ENCODE assay signal across 8 cellular contexts in the genomic region with DNA sequence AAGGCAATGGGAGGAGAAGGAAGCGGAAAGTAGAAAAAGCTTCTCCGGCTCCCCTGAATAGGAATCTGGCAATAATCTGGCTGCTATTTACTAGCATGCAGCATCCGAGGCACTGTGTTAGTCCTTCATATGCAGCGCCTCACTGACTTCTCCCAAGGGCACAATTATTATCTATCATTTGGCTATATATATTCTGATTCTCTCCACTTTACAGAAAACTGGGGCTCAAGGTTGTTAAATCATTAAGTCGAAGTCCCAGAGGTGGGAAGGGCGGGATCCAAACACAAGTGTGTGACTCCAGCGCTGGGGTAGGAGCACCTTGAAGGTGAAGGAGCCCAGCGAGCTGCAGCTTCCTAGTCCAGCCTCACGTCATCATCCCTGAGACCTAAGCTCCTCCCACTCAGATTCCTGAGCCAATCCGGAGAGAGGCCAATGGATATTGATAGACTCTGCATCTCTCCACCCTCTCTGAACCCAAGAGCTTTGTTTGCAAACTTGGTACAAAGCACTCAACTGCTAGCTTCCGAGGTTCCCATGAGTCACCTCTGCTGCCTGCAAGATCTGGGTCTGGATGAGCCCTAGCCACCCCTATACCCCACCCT. TPM values are rescaled to one million over a fixed set of nuclear protein-coding genes. Genes with fewer than 3 reads are reported as not detected.
DNase-seq lines count a peak whose midpoint lies in the region; ATAC-seq, FAIRE-seq and TF ChIP-seq lines count a peak whose summit lies in the region.

No MANE protein-coding gene starts in this region.

- H3K27ac ChIP-seq in iPS-18a (ENCODE audit: low read length) = peak overlapping the region; percentile 27
- peak overlapping the region in 1 of 2 donors; percentile 92 for H3K27ac ChIP-seq in small intestine (ENCODE audit: low read depth in 1 of 2, low read length in 1 of 2)

- H3K4me1 ChIP-seq in iPS-18a (ENCODE audit: control insufficient read depth, low read depth, low read length) (peaks cover 5% of the 10 kb centered on the region), small intestine (ENCODE audit: control insufficient read depth in 2 of 2, insufficient read depth in 1 of 2, low read depth in 1 of 2, low read length in 1 of 2) (peaks cover 0 to 3% of the 10 kb centered on the region in 2 donors)

- H3K36me3 ChIP-seq in iPS-18a (ENCODE audit: control insufficient read depth, low read depth, low read length) = no peaks in the 10 kb centered on the region
- H3K36me3 ChIP-seq in small intestine (ENCODE audit: control insufficient read depth in 2 of 2, insufficient read depth in 2 of 2, low read length in 2 of 2) = no peaks in the 10 kb centered on the region

- no peak for TF ChIP-seq CTCF in astrocyte of the cerebellum (IDR thresholded peaks at IDR 0.05; ENCODE audit: low read depth, low read length, missing control alignments)

- FAIRE-seq in small intestine (lab: Jason Lieb, UNC) = no peak

- H3K9me3 ChIP-seq in iPS-18a (ENCODE audit: control insufficient read depth, low read depth, low read length) (no peaks in the 10 kb centered on the region), small intestine (ENCODE audit: control insufficient read depth, low read depth) (no peaks in the 10 kb centered on the region)

- DNase-seq in LHCN-M2 (ENCODE audit: low read depth) (peak; percentile 81), astrocyte of the cerebellum (ENCODE audit: low read depth) (no peak), small intestine (peak; percentile 94), NOMO-1 (lab: John Stamatoyannopoulos, UW; ENCODE audit: unreplicated experiment in 2 of 2) (no peak), NCI-H146 (lab: John Stamatoyannopoulos, UW) (no peak)

- H3K27me3 ChIP-seq in iPS-18a (ENCODE audit: control insufficient read depth, insufficient read depth, low read length) = no peaks in the 10 kb centered on the region
- H3K27me3 ChIP-seq in small intestine (ENCODE audit: control insufficient read depth in 2 of 2, insufficient read depth in 2 of 2, low read length in 2 of 2) = no peaks in the 10 kb centered on the region

- H3K4me3 ChIP-seq in astrocyte of the cerebellum (ENCODE audit: low read depth, low read length) = peak overlapping the region; percentile 5
- H3K4me3 ChIP-seq in iPS-18a (ENCODE audit: low read length) = peak overlapping the region; percentile 41
- H3K4me3 ChIP-seq in small intestine (ENCODE audit: low read depth in 1 of 2, low read length in 2 of 2) = peak overlapping the region in 1 of 2 donors; percentile 15

- no peak for ATAC-seq in HG03196 (IDR thresholded peaks at IDR 0.05; ENCODE audit: unreplicated experiment)
- ATAC-seq in GM21390 (IDR thresholded peaks at IDR 0.05; ENCODE audit: unreplicated experiment) = no peak

- peak overlapping the region; percentile 16 for H3K9ac ChIP-seq in iPS-18a (ENCODE audit: low read length)

- 16 to 34% (median 33%) methylated on average over 11 of the region's 11 CpGs for WGBS in small intestine, 3 donors

- in situ Hi-C loops in astrocyte of the cerebellum (cut with HindIII; ENCODE audit: low sequenced_read_pairs) = no loop called here

RNA-seq across cellular contexts. Expression of a gene that starts 16.6 kb away (rescaled TPM):
- 14.3 and 15.2 TPM in 2 replicates for total RNA-seq in LHCN-M2 (2014; rRNA removed)
- 5.9 TPM for polyA plus RNA-seq in LHCN-M2 (2012)
- polyA plus RNA-seq in small intestine = 1 to 10 TPM; 3.2 to 7.9 (median 4.9) TPM

Comparison
In these comparisons a context has a peak if more than half of its experiments do, and no peak if none do; other contexts are left out.
1. DNase-seq: peak in LHCN-M2 (single experiment) and small intestine (single experiment); none in astrocyte of the cerebellum (single experiment), NOMO-1 (0 of 2) and NCI-H146 (single experiment).